In the genomic region with DNA sequence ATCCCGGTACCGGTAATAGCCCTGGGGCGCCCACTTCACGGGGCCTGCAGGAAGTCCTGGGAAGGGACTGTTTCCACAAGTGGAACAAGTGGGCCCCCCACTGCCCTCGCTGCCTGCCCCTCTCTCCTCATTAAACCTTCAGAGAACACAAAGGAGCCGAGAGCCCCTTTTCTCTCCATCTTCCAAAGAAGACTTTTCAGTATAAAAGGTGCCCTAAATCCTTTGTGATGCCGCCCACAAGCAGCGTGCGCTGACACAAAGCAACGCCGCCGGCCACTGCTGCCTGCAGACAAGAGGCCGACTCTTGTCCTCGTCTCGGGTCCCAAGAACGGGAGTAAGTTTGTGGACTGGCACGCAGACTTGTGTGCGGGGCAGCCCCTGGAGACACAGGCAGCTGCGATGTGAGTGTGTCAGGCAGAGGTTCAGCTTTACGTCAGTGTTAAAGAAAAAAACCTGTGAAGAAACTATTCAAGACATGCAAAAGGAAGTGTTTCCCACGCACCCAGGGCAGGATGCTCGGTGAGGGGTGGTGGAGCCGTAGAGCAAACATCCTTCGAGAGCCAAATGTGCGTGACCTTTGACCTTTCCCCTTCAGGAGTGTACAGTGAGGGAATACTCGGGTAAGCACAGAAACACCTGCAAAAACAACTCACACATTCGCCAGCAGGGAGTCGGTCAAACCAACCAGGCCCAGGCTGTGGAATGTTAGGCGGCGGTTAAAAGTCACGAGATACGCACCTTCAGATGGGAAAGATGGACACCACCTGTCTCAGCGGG, we compare ENCODE assay signal across 12 cellular contexts.
DNase-seq lines count a peak whose midpoint lies in the region; ATAC-seq, FAIRE-seq and TF ChIP-seq lines count a peak whose summit lies in the region.
"Had no signal": no experiment of that assay in that cellular context is flagged by ENCODE, and none has a peak within 500 bp of the region (broad histone marks: within the 10 kb centered on the region; RNA-seq: fewer than 3 reads in every experiment).

No MANE protein-coding gene starts in this region.

- intact Hi-C loops in activated CD8-positive, alpha-beta T cell treated with anti-CD3 and anti-CD28 coated beads for 36 hours (cut with micrococcal nuclease) = no loop called here
- intact Hi-C loops in sciatic nerve (cut with DNase I) = no loop called here

- H3K27me3 ChIP-seq in ectodermal cell (ENCODE audit: control insufficient read depth, insufficient read depth, low read length, poor library complexity, severe bottlenecking) = no peaks in the 10 kb centered on the region

- ATAC-seq in activated CD8-positive, alpha-beta T cell treated with anti-CD3 and anti-CD28 coated beads for 36 hours = peak; percentile 80
- no peak for ATAC-seq in activated CD8-positive, alpha-beta T cell treated with anti-CD3 and anti-CD28 coated beads, Interleukin-2, amount 10 ng/mL, durations not matched to agents 7 days and 5 days
- peak; percentile 39 for ATAC-seq in sciatic nerve

- H3K4me3 Mint-ChIP-seq in activated CD8-positive, alpha-beta T cell treated with anti-CD3 and anti-CD28 coated beads for 36 hours = no peak overlapping the region
- no peak overlapping the region for H3K4me3 Mint-ChIP-seq in activated CD8-positive, alpha-beta T cell treated with anti-CD3 and anti-CD28 coated beads, Interleukin-2, amount 10 ng/mL, durations not matched to agents 7 days and 5 days
- H3K4me3 Mint-ChIP-seq: T-cell had no signal

- TF ChIP-seq CTCF in activated CD8-positive, alpha-beta T cell treated with anti-CD3 and anti-CD28 coated beads for 36 hours (IDR thresholded peaks at IDR 0.05) = no peak

- 42 to 45% methylated on average over 33 of the region's 33 CpGs for WGBS in ectodermal cell, 2 experiments

- CTCF ChIA-PET in activated CD8-positive, alpha-beta T cell treated with anti-CD3 and anti-CD28 coated beads for 36 hours (lab: Charles Lee) = no interaction called here
- CTCF ChIA-PET in activated CD8-positive, alpha-beta T cell treated with anti-CD3 and anti-CD28 coated beads, Interleukin-2, amount 10 ng/mL, durations not matched to agents 7 days and 5 days (lab: Charles Lee) = no interaction called here

- peaks cover 11% of the 10 kb centered on the region for H3K4me1 Mint-ChIP-seq in activated CD8-positive, alpha-beta T cell treated with anti-CD3 and anti-CD28 coated beads for 36 hours (ENCODE audit: low read depth)
- H3K4me1 Mint-ChIP-seq in activated CD8-positive, alpha-beta T cell treated with anti-CD3 and anti-CD28 coated beads, Interleukin-2, amount 10 ng/mL, durations not matched to agents 7 days and 5 days (ENCODE audit: low read depth) = peaks cover 9% of the 10 kb centered on the region

- H3K27me3 Mint-ChIP-seq in activated CD8-positive, alpha-beta T cell treated with anti-CD3 and anti-CD28 coated beads for 36 hours = peaks cover 41% of the 10 kb centered on the region
- H3K27me3 Mint-ChIP-seq in activated CD8-positive, alpha-beta T cell treated with anti-CD3 and anti-CD28 coated beads, Interleukin-2, amount 10 ng/mL, durations not matched to agents 7 days and 5 days (ENCODE audit: low read depth) = peaks cover 4% of the 10 kb centered on the region

- H3K9me3 Mint-ChIP-seq in activated CD8-positive, alpha-beta T cell treated with anti-CD3 and anti-CD28 coated beads for 36 hours = no peaks in the 10 kb centered on the region
- H3K9me3 Mint-ChIP-seq in activated CD8-positive, alpha-beta T cell treated with anti-CD3 and anti-CD28 coated beads, Interleukin-2, amount 10 ng/mL, durations not matched to agents 7 days and 5 days (ENCODE audit: insufficient read depth) = no peaks in the 10 kb centered on the region
- H3K9me3 Mint-ChIP-seq: T-cell had no signal

- no peaks in the 10 kb centered on the region for H3K36me3 ChIP-seq in ectodermal cell (ENCODE audit: control insufficient read depth, insufficient read depth, low read length)

- H3K36me3 Mint-ChIP-seq in activated CD8-positive, alpha-beta T cell treated with anti-CD3 and anti-CD28 coated beads for 36 hours (ENCODE audit: low read depth) = no peaks in the 10 kb centered on the region
- no peaks in the 10 kb centered on the region for H3K36me3 Mint-ChIP-seq in activated CD8-positive, alpha-beta T cell treated with anti-CD3 and anti-CD28 coated beads, Interleukin-2, amount 10 ng/mL, durations not matched to agents 7 days and 5 days (ENCODE audit: low read depth)
- H3K36me3 Mint-ChIP-seq: T-cell had no signal

- peak overlapping the region; percentile 56 for H3K27ac ChIP-seq in ectodermal cell (ENCODE audit: insufficient read depth, low read depth, low read length, poor library complexity, severe bottlenecking)

- H3K4me3 ChIP-seq in ectodermal cell (ENCODE audit: insufficient read depth, low read depth, low read length) = no peak overlapping the region

- H3K9me3 ChIP-seq in ectodermal cell (ENCODE audit: control insufficient read depth, low read length) = no peaks in the 10 kb centered on the region

- TF ChIP-seq POLR2A in GM12891 (IDR thresholded peaks at IDR 0.05; ENCODE audit: low read depth, low read length) = no peak

- POLR2A ChIA-PET in activated CD8-positive, alpha-beta T cell treated with anti-CD3 and anti-CD28 coated beads for 36 hours (lab: Charles Lee) = interaction anchor here (0.6 kb wide), 1 partner anchor 22 kb away, joined by 4 read pairs; no protein-coding TSS in a partner anchor
- POLR2A ChIA-PET in activated CD8-positive, alpha-beta T cell treated with anti-CD3 and anti-CD28 coated beads, Interleukin-2, amount 10 ng/mL, durations not matched to agents 7 days and 5 days (lab: Charles Lee) = no interaction called here

- FAIRE-seq in GM12891 (lab: Jason Lieb, UNC) = no peak

- DNase-seq in activated CD8-positive, alpha-beta T cell treated with anti-CD3 and anti-CD28 coated beads for 36 hours = peak; percentile 65
- DNase-seq in activated CD8-positive, alpha-beta T cell treated with anti-CD3 and anti-CD28 coated beads, Interleukin-2, amount 10 ng/mL, durations not matched to agents 7 days and 5 days = no peak
- peak; percentile 13 for DNase-seq in activated CD8-positive, alpha-beta memory T cell treated with anti-CD3 and anti-CD28 coated beads, Interleukin-2, amount 50 U/mL, for 4 hours
- DNase-seq in sciatic nerve (ENCODE audit: low spot score) = peak; percentile 61
- no peak for DNase-seq in GM12891 (ENCODE audit: insufficient read length, low spot score)
- DNase-seq in Kasumi-1 (lab: John Stamatoyannopoulos, UW) = no peak
- DNase-seq in SKM-1 (lab: John Stamatoyannopoulos, UW; ENCODE audit: unreplicated experiment) = no peak
- DNase-seq: DMS153, MM.1S, NCI-H226 had no signal

- H3K27ac Mint-ChIP-seq in activated CD8-positive, alpha-beta T cell treated with anti-CD3 and anti-CD28 coated beads for 36 hours = no peak overlapping the region
- no peak overlapping the region for H3K27ac Mint-ChIP-seq in activated CD8-positive, alpha-beta T cell treated with anti-CD3 and anti-CD28 coated beads, Interleukin-2, amount 10 ng/mL, durations not matched to agents 7 days and 5 days
- H3K27ac Mint-ChIP-seq: T-cell had no signal

- peaks cover 20% of the 10 kb centered on the region for H3K4me1 ChIP-seq in ectodermal cell (ENCODE audit: control insufficient read depth, insufficient read depth, low read length)

TF ChIP-seq in GM12891, 5 proteins besides CTCF, POLR2A, EP300 and RAD21:
- TF ChIP-seq PAX5 (IDR thresholded peaks at IDR 0.05; ENCODE audit: insufficient read depth, low read length, severe bottlenecking) = no peak
- no peak for TF ChIP-seq TAF1 (IDR thresholded peaks at IDR 0.05; ENCODE audit: low read depth, low read length)
- no peak for TF ChIP-seq SPI1 (IDR thresholded peaks at IDR 0.05; ENCODE audit: low read depth, low read length)
- TF ChIP-seq POU2F2 (IDR thresholded peaks at IDR 0.05; ENCODE audit: low read depth, low read length) = no peak
- no peak for TF ChIP-seq POLR2AphosphoS5 (IDR thresholded peaks at IDR 0.05; ENCODE audit: low read depth, low read length)

Comparison
In these comparisons a context has a peak if more than half of its experiments do, and no peak if none do; other contexts are left out.
1. DNase-seq: peak in activated CD8-positive, alpha-beta T cell treated with anti-CD3 and anti-CD28 coated beads for 36 hours (single experiment), activated CD8-positive, alpha-beta memory T cell treated with anti-CD3 and anti-CD28 coated beads, Interleukin-2, amount 50 U/mL, for 4 hours (single experiment) and sciatic nerve (single experiment); none in activated CD8-positive, alpha-beta T cell treated with anti-CD3 and anti-CD28 coated beads, Interleukin-2, amount 10 ng/mL, durations not matched to agents 7 days and 5 days (single experiment), GM12891 (single experiment), Kasumi-1 (0 of 2) and SKM-1 (single experiment).